In genomic region chr2:219475697-219476604, GRCh38 we compare ENCODE assay signal across 8 cellular contexts. TPM values are rescaled to one million over a fixed set of nuclear protein-coding genes. Genes with fewer than 3 reads are reported as not detected.
A peak's percentile ranks its signal among the peaks of the same experiment; 100 is the strongest.
DNase-seq lines count a peak whose midpoint lies in the region; ATAC-seq and TF ChIP-seq lines count a peak whose summit lies in the region.

No MANE protein-coding gene starts in this region.

- no peak overlapping the region for H2BK5ac ChIP-seq in trophoblast cell (ENCODE audit: low read depth, low read length, poor library complexity)

- H2BK120ac ChIP-seq in trophoblast cell (ENCODE audit: insufficient read depth, low read length, poor library complexity): no peak overlapping the region

- DNase-seq in DND-41: peak; percentile 64
- DNase-seq in RKO (ENCODE audit: low spot score): peak; percentile 32
- DNase-seq in activated naive CD4-positive, alpha-beta T cell (lab: John Stamatoyannopoulos, UW): peak in 3 of 4 experiments; percentile 25 to 53 (median 40)
- DNase-seq in Right ventricle myocardium superior: peak; percentile 80
- peak; percentile 48 to 66 for DNase-seq in trophoblast cell

- H3K4me3 ChIP-seq in DND-41 (ENCODE audit: low read depth in 1 of 2, low read length in 2 of 2): no peak overlapping the region
- H3K4me3 ChIP-seq in trophoblast cell (ENCODE audit: low read depth, low read length): no peak overlapping the region

- no peak overlapping the region for H2AFZ ChIP-seq in DND-41 (ENCODE audit: low read depth, low read length)
- no peak overlapping the region for H2AFZ ChIP-seq in trophoblast cell (ENCODE audit: insufficient read depth, low read length, poor library complexity)

- H4K12ac ChIP-seq in trophoblast cell (ENCODE audit: low read depth, low read length): no peak overlapping the region

- no peak overlapping the region for H4K91ac ChIP-seq in trophoblast cell (ENCODE audit: low read depth, low read length)

- no peak overlapping the region for H3K27ac ChIP-seq in DND-41 (ENCODE audit: low read length)
- H3K27ac ChIP-seq in trophoblast cell (ENCODE audit: low read depth, low read length): no peak overlapping the region

- H2AK5ac ChIP-seq in trophoblast cell (ENCODE audit: low read length): no peak overlapping the region

- intact Hi-C loops in Right ventricle myocardium superior (cut with DNase I): loop anchor here (5.0 kb wide), 1 partner anchor 56 kb away; no protein-coding TSS in a partner anchor

- H3K79me1 ChIP-seq in trophoblast cell (ENCODE audit: low read length): no peaks in the 10 kb centered on the region

- H3K4me1 ChIP-seq in DND-41 (ENCODE audit: insufficient read depth, low read length): no peaks in the 10 kb centered on the region
- H3K4me1 ChIP-seq in trophoblast cell (ENCODE audit: control insufficient read depth in 1 of 2, insufficient read depth in 2 of 2, low read length in 2 of 2): peaks cover 3% of the 10 kb centered on the region in 2 experiments

- H3K79me2 ChIP-seq in DND-41 (ENCODE audit: insufficient read depth, low read length): no peaks in the 10 kb centered on the region
- no peaks in the 10 kb centered on the region for H3K79me2 ChIP-seq in trophoblast cell (ENCODE audit: control insufficient read depth, insufficient read depth, low read length, poor library complexity)

- ATAC-seq in DND-41 (ENCODE audit: insufficient read depth, low read depth) (peak; percentile 86), HG02642 (IDR thresholded peaks at IDR 0.05; ENCODE audit: poor library complexity, unreplicated experiment) (peak; percentile 55), Right ventricle myocardium superior (ENCODE audit: poor library complexity) (peak; percentile 72), HG02852 (IDR thresholded peaks at IDR 0.05; ENCODE audit: unreplicated experiment) (no peak), HG02571 (IDR thresholded peaks at IDR 0.05; ENCODE audit: unreplicated experiment) (no peak)

- no peak overlapping the region for H3K18ac ChIP-seq in trophoblast cell (ENCODE audit: low read length)

- H2BK12ac ChIP-seq in trophoblast cell (ENCODE audit: low read length): no peak overlapping the region

- no peaks in the 10 kb centered on the region for H3K9me3 ChIP-seq in DND-41 (ENCODE audit: insufficient read depth, low read length, severe bottlenecking)
- no peaks in the 10 kb centered on the region for H3K9me3 ChIP-seq in trophoblast cell (ENCODE audit: insufficient read depth, low read depth, low read length)

- no peak overlapping the region for H4K8ac ChIP-seq in trophoblast cell (ENCODE audit: low read depth, low read length)

- H3K27me3 ChIP-seq in DND-41 (ENCODE audit: insufficient read depth, low read length, poor library complexity) (no peaks in the 10 kb centered on the region), trophoblast cell (ENCODE audit: insufficient read depth, low read length) (no peaks in the 10 kb centered on the region)

- no CpG with 5 or more reads among the region's 14 CpGs for WGBS in trophoblast cell (ENCODE audit: extremely low coverage, insufficient coverage, insufficient read length)

- no peak overlapping the region for H3K4me2 ChIP-seq in DND-41 (ENCODE audit: insufficient read depth, low read length)
- peak overlapping the region; percentile 35 for H3K4me2 ChIP-seq in trophoblast cell (ENCODE audit: low read length)

- H3K36me3 ChIP-seq in DND-41 (ENCODE audit: insufficient read depth, low read length): no peaks in the 10 kb centered on the region
- H3K36me3 ChIP-seq in trophoblast cell (ENCODE audit: control insufficient read depth in 1 of 2, insufficient read depth in 2 of 2, low read length in 2 of 2): no peaks in the 10 kb centered on the region

- peaks cover 5% of the 10 kb centered on the region for H4K20me1 ChIP-seq in DND-41 (ENCODE audit: insufficient read depth, low read length)

- H3K4ac ChIP-seq in trophoblast cell (ENCODE audit: low read depth, low read length): no peak overlapping the region

- H3K14ac ChIP-seq in trophoblast cell (ENCODE audit: low read length): no peak overlapping the region

- TF ChIP-seq CTCF in DND-41 (IDR thresholded peaks at IDR 0.05; ENCODE audit: borderline replicate concordance, extremely low read depth, low read length, poor library complexity, severe bottlenecking): peak; percentile 80

- no peak overlapping the region for H3K23ac ChIP-seq in trophoblast cell (ENCODE audit: low read length)

- no peak overlapping the region for H3K9ac ChIP-seq in DND-41 (ENCODE audit: low read depth, low read length)
- H3K9ac ChIP-seq in trophoblast cell (ENCODE audit: low read length): no peak overlapping the region

RNA-seq across cellular contexts. Expression of gene GMPPA, which starts 22.7 kb away (rescaled TPM):
- 22.3 TPM for total RNA-seq in Right ventricle myocardium superior
- 55.1 and 55.5 TPM in 2 replicates for polyA plus RNA-seq in trophoblast cell (2013)

RNA-seq across cellular contexts. Expression of gene ASIC4, which starts 38.3 kb away (rescaled TPM):
- not detected for total RNA-seq in Right ventricle myocardium superior
- polyA plus RNA-seq in trophoblast cell (2013): 0.22 and 0.23 TPM in 2 replicates

RNA-seq across cellular contexts. Expression of gene SPEG, which starts 41.3 kb away (rescaled TPM):
- total RNA-seq in Right ventricle myocardium superior: 103 TPM
- 28.0 and 28.6 TPM in 2 replicates for polyA plus RNA-seq in trophoblast cell (2013)

RNA-seq across cellular contexts. Expression of gene DES, which starts 57.8 kb away (rescaled TPM):
- 12,920 TPM for total RNA-seq in Right ventricle myocardium superior
- 0.05 and 0.06 TPM in 2 replicates for polyA plus RNA-seq in trophoblast cell (2013)

Comparison
In these comparisons a context has a peak if more than half of its experiments do, and no peak if none do; other contexts are left out.
1. ATAC-seq: peak in DND-41 (single experiment), HG02642 (single experiment) and Right ventricle myocardium superior (single experiment); none in HG02852 (single experiment) and HG02571 (single experiment).
2. Peak in every context shown above with its lines, with median percentiles within 50 percentile points of each other: DNase-seq.